In the genomic region with DNA sequence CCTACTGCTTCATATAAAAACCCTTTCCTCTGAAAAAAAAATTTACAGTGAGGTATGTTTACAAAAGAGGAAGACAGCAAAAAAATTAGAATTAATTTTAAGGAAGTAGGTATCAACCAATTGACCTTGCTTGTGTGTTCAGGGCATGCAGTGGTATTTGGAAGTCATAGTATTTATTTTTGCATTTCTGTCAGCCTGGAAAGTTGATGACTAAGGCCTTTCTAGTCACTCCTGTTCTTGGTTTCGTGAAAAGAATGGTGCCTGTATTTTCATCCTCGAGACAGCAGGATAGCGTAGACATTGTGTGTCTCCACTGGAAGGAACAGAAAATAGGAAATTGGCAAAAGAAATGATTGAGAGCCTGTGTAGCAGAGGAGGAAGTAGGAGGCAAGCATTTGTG, we compare ENCODE assay signal across 12 cellular contexts. TPM values are rescaled to one million over a fixed set of nuclear protein-coding genes. Genes with fewer than 3 reads are reported as not detected.
DNase-seq lines count a peak whose midpoint lies in the region; ATAC-seq lines count a peak whose summit lies in the region.
"Had no signal": no experiment of that assay in that cellular context is flagged by ENCODE, and none has a peak within 500 bp of the region (broad histone marks: within the 10 kb centered on the region; RNA-seq: fewer than 3 reads in every experiment).

No MANE protein-coding gene starts in this region.

- H3K27ac Mint-ChIP-seq in activated naive CD4-positive, alpha-beta T cell treated with anti-CD3 and anti-CD28 coated beads for 36 hours = no peak overlapping the region
- H3K27ac Mint-ChIP-seq: activated CD8-positive, alpha-beta memory T cell treated with anti-CD3 and anti-CD28 coated beads, Interleukin-2, amount 10 ng/mL, durations not matched to agents 7 days and 5 days had no signal

- peak overlapping the region; percentile 6 for H3K27ac ChIP-seq in caudate nucleus (ENCODE audit: low read depth, low read length)
- H3K27ac ChIP-seq: parathyroid adenoma, vagina had no signal

- peaks cover 51% of the 10 kb centered on the region for H3K4me1 Mint-ChIP-seq in activated naive CD4-positive, alpha-beta T cell treated with anti-CD3 and anti-CD28 coated beads for 36 hours (ENCODE audit: low read depth)

- intact Hi-C loops in sciatic nerve (cut with DNase I) = loop anchor here (5.0 kb wide), 1 partner anchor 832 kb away; no protein-coding TSS in a partner anchor
- intact Hi-C loops in activated naive CD4-positive, alpha-beta T cell treated with anti-CD3 and anti-CD28 coated beads for 36 hours (cut with micrococcal nuclease) = no loop called here

- H3K4me3 Mint-ChIP-seq in activated naive CD4-positive, alpha-beta T cell treated with anti-CD3 and anti-CD28 coated beads for 36 hours = no peak overlapping the region
- H3K4me3 Mint-ChIP-seq: activated CD8-positive, alpha-beta memory T cell treated with anti-CD3 and anti-CD28 coated beads, Interleukin-2, amount 10 ng/mL, durations not matched to agents 7 days and 5 days had no signal

- H3K27me3 Mint-ChIP-seq in activated naive CD4-positive, alpha-beta T cell treated with anti-CD3 and anti-CD28 coated beads for 36 hours (ENCODE audit: low read depth) = no peaks in the 10 kb centered on the region
- H3K27me3 Mint-ChIP-seq: activated CD8-positive, alpha-beta memory T cell treated with anti-CD3 and anti-CD28 coated beads, Interleukin-2, amount 10 ng/mL, durations not matched to agents 7 days and 5 days had no signal

- peaks cover 8% of the 10 kb centered on the region for H3K36me3 Mint-ChIP-seq in activated naive CD4-positive, alpha-beta T cell treated with anti-CD3 and anti-CD28 coated beads for 36 hours (ENCODE audit: low read depth)

- H3K9me3 Mint-ChIP-seq in activated naive CD4-positive, alpha-beta T cell treated with anti-CD3 and anti-CD28 coated beads for 36 hours = no peaks in the 10 kb centered on the region

- ATAC-seq in GM19452 (IDR thresholded peaks at IDR 0.05; ENCODE audit: unreplicated experiment) = peak; percentile 16
- ATAC-seq in HG03442 (IDR thresholded peaks at IDR 0.05; ENCODE audit: unreplicated experiment) = peak; percentile 34
- ATAC-seq in sciatic nerve = peak; percentile 30
- ATAC-seq: activated CD8-positive, alpha-beta memory T cell treated with anti-CD3 and anti-CD28 coated beads, Interleukin-2, amount 10 ng/mL, durations not matched to agents 7 days and 5 days had no signal

- CTCF ChIA-PET in activated naive CD4-positive, alpha-beta T cell treated with anti-CD3 and anti-CD28 coated beads for 36 hours (lab: Charles Lee) = no interaction called here

- DNase-seq in caudate nucleus (lab: John Stamatoyannopoulos, UW) = peak in 1 of 61 donors; percentile 12
- no peak for DNase-seq in sciatic nerve (ENCODE audit: low spot score)
- no peak for DNase-seq in ecto neural progenitor cell (ENCODE audit: low spot score)
- DNase-seq in DMS114 treated with DMSO at 0.1 percent for 48 hours (lab: John Stamatoyannopoulos, UW; ENCODE audit: unreplicated experiment) = no peak
- no peak for DNase-seq in activated naive CD4-positive, alpha-beta T cell treated with anti-CD3 and anti-CD28 coated beads for 36 hours
- DNase-seq: activated CD8-positive, alpha-beta memory T cell treated with anti-CD3 and anti-CD28 coated beads, Interleukin-2, amount 10 ng/mL, durations not matched to agents 7 days and 5 days; EL; NCI-H226 had no signal

RNA-seq across cellular contexts. Expression of gene SLC16A7, which starts 24.5 kb away (rescaled TPM):
- total RNA-seq in sciatic nerve = 23.2 TPM
- 10 to 100 TPM; 27.5 to 27.8 TPM for total RNA-seq in activated naive CD4-positive, alpha-beta T cell treated with anti-CD3 and anti-CD28 coated beads for 36 hours
